In genomic region chr12:54368709-54369596, GRCh38 we compare ENCODE assay signal across 8 cellular contexts. TPM values are rescaled to one million over a fixed set of nuclear protein-coding genes. Genes with fewer than 3 reads are reported as not detected.
DNase-seq lines count a peak whose midpoint lies in the region; ATAC-seq and TF ChIP-seq lines count a peak whose summit lies in the region.

No MANE protein-coding gene starts in this region.

- TF ChIP-seq CTCF in AG09319 (IDR thresholded peaks at IDR 0.05; ENCODE audit: low read depth, low read length): peak; percentile 93
- peak; percentile 43 to 91 (median 80) for TF ChIP-seq CTCF in dorsolateral prefrontal cortex (IDR thresholded peaks at IDR 0.05 in 54 of 56, conservative IDR thresholded peaks at IDR 0.05 in 2 of 56; ENCODE audit: low read depth in 1 of 56, partially characterized antibody in 56 of 56)
- TF ChIP-seq CTCF in lung (IDR thresholded peaks at IDR 0.05; ENCODE audit: control extremely low read depth, extremely low read depth): peak; percentile 91

- H3K27ac ChIP-seq in dorsolateral prefrontal cortex: peak overlapping the region in 27 of 59 donors; percentile 2 to 72 (median 36)
- H3K27ac ChIP-seq in lung (ENCODE audit: low read depth in 1 of 2, low read length in 1 of 2): no peak overlapping the region

- intact Hi-C loops in dorsolateral prefrontal cortex (cut with DNase I): loop anchor here (2.0 to 10.0 kb wide), 2 partner anchors 32 to 114 kb away; no protein-coding TSS in a partner anchor

- DNase-seq in AG09319 (ENCODE audit: extremely low read depth, low read depth): peak; percentile 70
- peak; percentile 91 for DNase-seq in NCI-H748 (lab: John Stamatoyannopoulos, UW; ENCODE audit: unreplicated experiment)
- DNase-seq in activated CD4-positive, alpha-beta T cell treated with anti-CD3 and anti-CD28 coated beads, Interleukin-2, amount 50 U/mL, for 4 hours: peak; percentile 89 to 93
- DNase-seq in dorsolateral prefrontal cortex: peak; percentile 83 to 93 (median 90)
- peak; percentile 91 for DNase-seq in lung (ENCODE audit: low spot score)
- DNase-seq in stimulated activated CD4-positive, alpha-beta T cell treated with anti-CD3 and anti-CD28 coated beads, TNF-alpha, amount 100 ng/mL, for 24 hours (ENCODE audit: low read depth in 3 of 3): peak; percentile 78 to 91 (median 87)

- H3K36me3 ChIP-seq in lung (ENCODE audit: control insufficient read depth in 2 of 2, insufficient read depth in 2 of 2, low read length in 2 of 2): peaks cover 0 to 5% of the 10 kb centered on the region in 2 donors

- H3K27me3 ChIP-seq in dorsolateral prefrontal cortex (no peaks in the 10 kb centered on the region), lung (ENCODE audit: control insufficient read depth, insufficient read depth) (no peaks in the 10 kb centered on the region)

- H3K4me3 ChIP-seq in dorsolateral prefrontal cortex (peak overlapping the region in 34 of 59 donors; percentile 4 to 66 (median 50)), lung (no peak overlapping the region)

- peak; percentile 73 for ATAC-seq in GM19023 (IDR thresholded peaks at IDR 0.05; ENCODE audit: unreplicated experiment)
- ATAC-seq in HG03457 (IDR thresholded peaks at IDR 0.05; ENCODE audit: unreplicated experiment): peak; percentile 54
- peak; percentile 68 for ATAC-seq in lung (ENCODE audit: insufficient read depth, low FRiP score)

- 30 to 34% methylated on average over 40 of the region's 40 CpGs for WGBS in lung, 2 donors

- no peaks in the 10 kb centered on the region for H3K9me3 ChIP-seq in lung (ENCODE audit: control insufficient read depth in 2 of 2, insufficient read depth in 1 of 2, low read length in 1 of 2)

- peaks cover 0 to 18% of the 10 kb centered on the region in 2 donors for H3K4me1 ChIP-seq in lung (ENCODE audit: control insufficient read depth in 2 of 2, insufficient read depth in 2 of 2, low read length in 2 of 2)

RNA-seq across cellular contexts. Expression of gene GPR84, which starts 4.7 kb away (rescaled TPM):
- total RNA-seq in dorsolateral prefrontal cortex (1 to 10 TPM in 52 of 120 experiments, under 1 TPM in 51, not detected in 17; 0.22 to 7.8 (median 1.0) TPM), lung (1 to 10 TPM; 1.5 to 2.6 TPM)
- 10 to 100 TPM in 1 of 2 donors, under 1 TPM in 1; 0.73 to 76.1 TPM for polyA plus RNA-seq in lung

RNA-seq across cellular contexts. Expression of gene ZNF385A, which starts 15.6 kb away (rescaled TPM):
- total RNA-seq in dorsolateral prefrontal cortex: 100 to 1,000 TPM in 10 of 120 experiments, 10 to 100 TPM in 110; 41.0 to 204 (median 73.8) TPM
- total RNA-seq in lung: 10 to 100 TPM in 1 of 2 donors, 1 to 10 TPM in 1; 7.6 to 26.1 TPM
- polyA plus RNA-seq in lung: 10 to 100 TPM; 15.3 to 17.9 TPM

RNA-seq across cellular contexts. Expression of gene COPZ1, which starts 44.0 kb away (rescaled TPM):
- 100 to 1,000 TPM in 3 of 120 experiments, 10 to 100 TPM in 117; 56.8 to 104 (median 78.9) TPM for total RNA-seq in dorsolateral prefrontal cortex
- 100 to 1,000 TPM; 127 to 163 TPM for total RNA-seq in lung
- 100 to 1,000 TPM in 1 of 2 donors, 10 to 100 TPM in 1; 98.8 to 145 TPM for polyA plus RNA-seq in lung

RNA-seq across cellular contexts. Expression of gene ITGA5, which starts 50.1 kb away (rescaled TPM):
- total RNA-seq in dorsolateral prefrontal cortex: 10 to 100 TPM in 71 of 120 experiments, 1 to 10 TPM in 49; 3.0 to 60.5 (median 11.1) TPM
- 100 to 1,000 TPM in 1 of 2 donors, 10 to 100 TPM in 1; 71.2 to 131 TPM for total RNA-seq in lung
- 100 to 1,000 TPM in 1 of 2 donors, 10 to 100 TPM in 1; 39.8 to 134 TPM for polyA plus RNA-seq in lung
